ENCODE assay signal across 2 cellular contexts in genomic region chr9:30673132-30673531, GRCh38.
TF ChIP-seq lines count a peak whose summit lies in the region.

No MANE protein-coding gene starts in this region.

TF ChIP-seq in SK-N-SH, 30 proteins besides CTCF, POLR2A, EP300 and RAD21 (continued from another document):
- TF ChIP-seq USF1 (IDR thresholded peaks at IDR 0.05; ENCODE audit: borderline replicate concordance, low read depth) (no peak), REST (IDR thresholded peaks at IDR 0.05; ENCODE audit: low read depth, low read length) (no peak), MXI1 (IDR thresholded peaks at IDR 0.05; ENCODE audit: low read depth, low read length) (no peak), CHD2 (IDR thresholded peaks at IDR 0.05; ENCODE audit: low read length, partially characterized antibody) (no peak), TEAD4 (IDR thresholded peaks at IDR 0.05; ENCODE audit: borderline replicate concordance, insufficient read depth) (no peak), TCF12 (IDR thresholded peaks at IDR 0.05) (no peak), GABPA (IDR thresholded peaks at IDR 0.05; ENCODE audit: low read depth) (no peak), EZH2phosphoT487 (IDR thresholded peaks at IDR 0.05; ENCODE audit: borderline replicate concordance, low read depth) (no peak), RCOR1 (IDR thresholded peaks at IDR 0.05; ENCODE audit: low read length) (no peak), ELF1 (IDR thresholded peaks at IDR 0.05) (no peak)

TF ChIP-seq in SK-N-SH treated with all-trans-retinoic acid at 6 μM for 48 hours, 23 proteins besides CTCF, POLR2A, EP300 and RAD21 (continued from another document):
- TF ChIP-seq TSHZ2 (CRISPR knock-in tag; IDR thresholded peaks at IDR 0.05) = no peak
- TF ChIP-seq ZNF70 (CRISPR knock-in tag; IDR thresholded peaks at IDR 0.05) = no peak
- no peak for TF ChIP-seq PATZ1 (CRISPR knock-in tag; IDR thresholded peaks at IDR 0.05; ENCODE audit: borderline replicate concordance)
- no peak for TF ChIP-seq CSDC2 (CRISPR knock-in tag; IDR thresholded peaks at IDR 0.05)
- no peak for TF ChIP-seq ZNF8 (CRISPR knock-in tag; IDR thresholded peaks at IDR 0.05)
- TF ChIP-seq ARNTL (CRISPR knock-in tag; IDR thresholded peaks at IDR 0.05; ENCODE audit: borderline replicate concordance, low read depth) = no peak
- no peak for TF ChIP-seq SNAI2 (CRISPR knock-in tag; IDR thresholded peaks at IDR 0.05)
- TF ChIP-seq TCF4 (CRISPR knock-in tag; IDR thresholded peaks at IDR 0.05; ENCODE audit: borderline replicate concordance) = no peak
- no peak for TF ChIP-seq ZC3H10 (CRISPR knock-in tag; IDR thresholded peaks at IDR 0.05)
- no peak for TF ChIP-seq BACH2 (CRISPR knock-in tag; IDR thresholded peaks at IDR 0.05; ENCODE audit: borderline replicate concordance)
- TF ChIP-seq POU6F1 (CRISPR knock-in tag; IDR thresholded peaks at IDR 0.05; ENCODE audit: borderline replicate concordance, low read depth) = no peak
- TF ChIP-seq TOX (CRISPR knock-in tag; IDR thresholded peaks at IDR 0.05; ENCODE audit: borderline replicate concordance) = no peak
- no peak for TF ChIP-seq ESRRG (CRISPR knock-in tag; IDR thresholded peaks at IDR 0.05)
- TF ChIP-seq ZFP30 (CRISPR knock-in tag; IDR thresholded peaks at IDR 0.05) = no peak
TF ChIP-seq in SK-N-SH treated with all-trans-retinoic acid at 6 μM for 48 hours: peak in this region for 0.
